ENCODE assay signal across 19 cellular contexts in genomic region chr10:73818402-73818801, GRCh38. TPM values are rescaled to one million over a fixed set of nuclear protein-coding genes. Genes with fewer than 3 reads are reported as not detected.
DNase-seq lines count a peak whose midpoint lies in the region; ATAC-seq and TF ChIP-seq lines count a peak whose summit lies in the region.
"Had no signal": no experiment of that assay in that cellular context is flagged by ENCODE, and none has a peak within 500 bp of the region (broad histone marks: within the 10 kb centered on the region; RNA-seq: fewer than 3 reads in every experiment).

No MANE protein-coding gene starts in this region.

- TF ChIP-seq EP300 in gastroesophageal sphincter (IDR thresholded peaks at IDR 0.05): no peak

- H3K36me3 ChIP-seq in gastroesophageal sphincter (peaks cover 0 to 94% of the 10 kb centered on the region in 2 donors), spleen (peaks cover 0 to 97% (median 57%) of the 10 kb centered on the region in 6 donors)

- no peak overlapping the region for H3K4me3 ChIP-seq in gastroesophageal sphincter
- no peak overlapping the region for H3K4me3 ChIP-seq in spleen
- H3K4me3 ChIP-seq: smooth muscle cell, upper lobe of right lung had no signal

- H3K4me1 ChIP-seq in gastroesophageal sphincter (peaks cover 0 to 27% (median 0%) of the 10 kb centered on the region in 3 donors), spleen (peaks cover 0 to 61% (median 18%) of the 10 kb centered on the region in 6 donors)

- DNase-seq in activated CD4-positive, alpha-beta memory T cell treated with anti-CD3 and anti-CD28 coated beads for 36 hours: no peak
- DNase-seq in activated CD4-positive, alpha-beta memory T cell treated with anti-CD3 and anti-CD28 coated beads, Interleukin-2, amount 10 ng/mL, durations not matched to agents 7 days and 5 days: no peak
- peak; percentile 81 for DNase-seq in spleen
- no peak for DNase-seq in head of caudate nucleus
- no peak for DNase-seq in HuH-7.5 (ENCODE audit: low spot score)
- DNase-seq: activated effector memory CD4-positive, alpha-beta T cell treated with Interleukin-2 at 50 U/mL for 16 hours; GOT3; left ventricle myocardium superior; NCI-H187 treated with DMSO at 0.1 percent for 48 hours; NCI-H510A; SIG-M5; T-helper 17 cell; upper lobe of right lung had no signal

- no peak for TF ChIP-seq POLR2A in gastroesophageal sphincter (IDR thresholded peaks at IDR 0.05)
- no peak for TF ChIP-seq POLR2A in spleen (IDR thresholded peaks at IDR 0.05)

- no peak for ATAC-seq in gastroesophageal sphincter
- no peak for ATAC-seq in HG03045 (IDR thresholded peaks at IDR 0.05; ENCODE audit: unreplicated experiment)
- ATAC-seq: activated CD4-positive, CD25-positive, alpha-beta regulatory T cell treated with anti-CD3 and anti-CD28 coated beads, Interleukin-2, amount 50 U/mL, for 24 hours; left ventricle myocardium superior; T-helper 17 cell had no signal

- H3K9me3 ChIP-seq in gastroesophageal sphincter: no peaks in the 10 kb centered on the region
- no peaks in the 10 kb centered on the region for H3K9me3 ChIP-seq in spleen
- H3K9me3 ChIP-seq: upper lobe of right lung had no signal

- H3K27ac ChIP-seq in VCaP (peak overlapping the region; percentile 72; the same call in 1 of the 2 replicates), gastroesophageal sphincter (peak overlapping the region in 3 of 4 donors; percentile 32 to 72 (median 61)), spleen (peak overlapping the region in 6 of 8 donors; percentile 31 to 81 (median 58))

- H3K9me3 Mint-ChIP-seq in activated CD4-positive, alpha-beta memory T cell treated with anti-CD3 and anti-CD28 coated beads for 36 hours: no peaks in the 10 kb centered on the region
- no peaks in the 10 kb centered on the region for H3K9me3 Mint-ChIP-seq in activated CD4-positive, alpha-beta memory T cell treated with anti-CD3 and anti-CD28 coated beads, Interleukin-2, amount 10 ng/mL, durations not matched to agents 7 days and 5 days
- H3K9me3 Mint-ChIP-seq: CD14-positive monocyte had no signal

- CTCF ChIA-PET in activated CD4-positive, alpha-beta memory T cell treated with anti-CD3 and anti-CD28 coated beads for 36 hours (lab: Charles Lee): interaction anchor here (1.3 kb wide), 1 partner anchor 87 kb away, joined by 5 read pairs; no protein-coding TSS in a partner anchor
- CTCF ChIA-PET in activated CD4-positive, alpha-beta memory T cell treated with anti-CD3 and anti-CD28 coated beads, Interleukin-2, amount 10 ng/mL, durations not matched to agents 7 days and 5 days (lab: Charles Lee): interaction anchor here (1.1 kb wide), 1 partner anchor 61 kb away, joined by 3 read pairs; no protein-coding TSS in a partner anchor

- intact Hi-C loops in activated CD4-positive, alpha-beta memory T cell treated with anti-CD3 and anti-CD28 coated beads for 36 hours (cut with micrococcal nuclease): no loop called here
- intact Hi-C loops in spleen (cut with DNase I; ENCODE audit: low total_unique reads): no loop called here
- intact Hi-C loops in head of caudate nucleus (cut with DNase I): no loop called here

- no peak overlapping the region for H3K4me3 Mint-ChIP-seq in activated CD4-positive, alpha-beta memory T cell treated with anti-CD3 and anti-CD28 coated beads for 36 hours
- H3K4me3 Mint-ChIP-seq in activated CD4-positive, alpha-beta memory T cell treated with anti-CD3 and anti-CD28 coated beads, Interleukin-2, amount 10 ng/mL, durations not matched to agents 7 days and 5 days: no peak overlapping the region
- H3K4me3 Mint-ChIP-seq: T-helper 17 cell had no signal

- POLR2A ChIA-PET in activated CD4-positive, alpha-beta memory T cell treated with anti-CD3 and anti-CD28 coated beads for 36 hours (lab: Charles Lee): no interaction called here
- POLR2A ChIA-PET in activated CD4-positive, alpha-beta memory T cell treated with anti-CD3 and anti-CD28 coated beads, Interleukin-2, amount 10 ng/mL, durations not matched to agents 7 days and 5 days (lab: Charles Lee): interaction anchor here (1.2 to 1.6 kb wide), 2 partner anchors 8 to 36 kb away, joined by 4 to 5 read pairs; partner anchors contain the start of gene CHCHD1

- TF ChIP-seq CTCF in VCaP (conservative IDR thresholded peaks at IDR 0.05) (no peak), gastroesophageal sphincter (IDR thresholded peaks at IDR 0.05) (no peak), spleen (IDR thresholded peaks at IDR 0.05 in 8 of 11, conservative IDR thresholded peaks at IDR 0.05 in 3 of 11) (no peak)

- H3K27me3 ChIP-seq in gastroesophageal sphincter (no peaks in the 10 kb centered on the region), spleen (replicated peaks in 1 of 7) (no peaks in the 10 kb centered on the region)
- H3K27me3 ChIP-seq: upper lobe of right lung had no signal

- no peaks in the 10 kb centered on the region for H3K4me1 Mint-ChIP-seq in activated CD4-positive, alpha-beta memory T cell treated with anti-CD3 and anti-CD28 coated beads for 36 hours (ENCODE audit: low read depth)
- peaks cover 5% of the 10 kb centered on the region for H3K4me1 Mint-ChIP-seq in activated CD4-positive, alpha-beta memory T cell treated with anti-CD3 and anti-CD28 coated beads, Interleukin-2, amount 10 ng/mL, durations not matched to agents 7 days and 5 days

- no peaks in the 10 kb centered on the region for H3K27me3 Mint-ChIP-seq in activated CD4-positive, alpha-beta memory T cell treated with anti-CD3 and anti-CD28 coated beads for 36 hours
- no peaks in the 10 kb centered on the region for H3K27me3 Mint-ChIP-seq in activated CD4-positive, alpha-beta memory T cell treated with anti-CD3 and anti-CD28 coated beads, Interleukin-2, amount 10 ng/mL, durations not matched to agents 7 days and 5 days
- H3K27me3 Mint-ChIP-seq: T-helper 17 cell had no signal

- no CpG with 5 or more reads among the region's 10 CpGs for WGBS in gastroesophageal sphincter (ENCODE audit: low coverage in 1 of 2), 2 donors
- WGBS in spleen, 5 donors: 66 to 89% (median 80%) methylated on average over 2 to 10 of the region's 10 CpGs

- peak overlapping the region; percentile 18 for H3K27ac Mint-ChIP-seq in activated CD4-positive, alpha-beta memory T cell treated with anti-CD3 and anti-CD28 coated beads for 36 hours
- no peak overlapping the region for H3K27ac Mint-ChIP-seq in activated CD4-positive, alpha-beta memory T cell treated with anti-CD3 and anti-CD28 coated beads, Interleukin-2, amount 10 ng/mL, durations not matched to agents 7 days and 5 days
- H3K27ac Mint-ChIP-seq: T-helper 17 cell had no signal

- peaks cover 14% of the 10 kb centered on the region for H3K36me3 Mint-ChIP-seq in activated CD4-positive, alpha-beta memory T cell treated with anti-CD3 and anti-CD28 coated beads for 36 hours
- H3K36me3 Mint-ChIP-seq in activated CD4-positive, alpha-beta memory T cell treated with anti-CD3 and anti-CD28 coated beads, Interleukin-2, amount 10 ng/mL, durations not matched to agents 7 days and 5 days (ENCODE audit: low read depth): peaks cover 33% of the 10 kb centered on the region

RNA-seq across cellular contexts. Expression of gene NDST2, which starts 7.0 kb away (rescaled TPM):
- total RNA-seq in activated CD4-positive, alpha-beta memory T cell treated with anti-CD3 and anti-CD28 coated beads for 36 hours: 10 to 100 TPM; 57.5 to 62.1 TPM
- total RNA-seq in activated CD4-positive, alpha-beta memory T cell treated with anti-CD3 and anti-CD28 coated beads, Interleukin-2, amount 10 ng/mL, durations not matched to agents 7 days and 5 days: 10 to 100 TPM; 58.3 to 58.4 TPM
- total RNA-seq in gastroesophageal sphincter: 10 to 100 TPM; 17.9 to 53.9 (median 25.7) TPM
- 100 to 1,000 TPM in 5 of 7 donors, 10 to 100 TPM in 2; 84.6 to 159 (median 117) TPM for total RNA-seq in spleen
- polyA plus RNA-seq in spleen: 10 to 100 TPM; 10.9 to 21.7 (median 12.3) TPM

RNA-seq across cellular contexts. Expression of gene ZSWIM8, which starts 33.0 kb away (rescaled TPM):
- 10 to 100 TPM; 45.1 to 46.2 TPM for total RNA-seq in activated CD4-positive, alpha-beta memory T cell treated with anti-CD3 and anti-CD28 coated beads for 36 hours
- total RNA-seq in activated CD4-positive, alpha-beta memory T cell treated with anti-CD3 and anti-CD28 coated beads, Interleukin-2, amount 10 ng/mL, durations not matched to agents 7 days and 5 days: 10 to 100 TPM; 88.0 to 92.2 TPM
- total RNA-seq in gastroesophageal sphincter: 100 to 1,000 TPM in 2 of 4 donors, 10 to 100 TPM in 2; 48.4 to 121 (median 101) TPM
- 100 to 1,000 TPM in 6 of 7 donors, 10 to 100 TPM in 1; 97.0 to 141 (median 129) TPM for total RNA-seq in spleen
- 100 to 1,000 TPM in 2 of 3 donors, 10 to 100 TPM in 1; 51.5 to 109 (median 101) TPM for polyA plus RNA-seq in spleen

RNA-seq across cellular contexts. Expression of gene CHCHD1, which starts 36.6 kb away (rescaled TPM):
- 10 to 100 TPM; 35.3 to 37.6 TPM for total RNA-seq in activated CD4-positive, alpha-beta memory T cell treated with anti-CD3 and anti-CD28 coated beads for 36 hours
- 10 to 100 TPM; 31.4 to 34.6 TPM for total RNA-seq in activated CD4-positive, alpha-beta memory T cell treated with anti-CD3 and anti-CD28 coated beads, Interleukin-2, amount 10 ng/mL, durations not matched to agents 7 days and 5 days
- 10 to 100 TPM; 19.9 to 29.5 (median 21.4) TPM for total RNA-seq in gastroesophageal sphincter
- 10 to 100 TPM; 14.6 to 31.6 (median 18.3) TPM for total RNA-seq in spleen
- polyA plus RNA-seq in spleen: 10 to 100 TPM; 57.9 to 75.9 (median 73.1) TPM

RNA-seq across cellular contexts. Expression of gene CAMK2G, which starts 56.0 kb away (rescaled TPM):
- 10 to 100 TPM; 20.8 to 21.5 TPM for total RNA-seq in activated CD4-positive, alpha-beta memory T cell treated with anti-CD3 and anti-CD28 coated beads for 36 hours
- 10 to 100 TPM; 46.4 to 48.5 TPM for total RNA-seq in activated CD4-positive, alpha-beta memory T cell treated with anti-CD3 and anti-CD28 coated beads, Interleukin-2, amount 10 ng/mL, durations not matched to agents 7 days and 5 days
- total RNA-seq in gastroesophageal sphincter (100 to 1,000 TPM in 3 of 4 donors, 10 to 100 TPM in 1; 82.3 to 207 (median 155) TPM), spleen (10 to 100 TPM; 32.7 to 55.2 (median 45.8) TPM)
- 10 to 100 TPM; 10.4 to 18.0 (median 17.1) TPM for polyA plus RNA-seq in spleen
